ENCODE assay signal across 9 cellular contexts in the genomic region with DNA sequence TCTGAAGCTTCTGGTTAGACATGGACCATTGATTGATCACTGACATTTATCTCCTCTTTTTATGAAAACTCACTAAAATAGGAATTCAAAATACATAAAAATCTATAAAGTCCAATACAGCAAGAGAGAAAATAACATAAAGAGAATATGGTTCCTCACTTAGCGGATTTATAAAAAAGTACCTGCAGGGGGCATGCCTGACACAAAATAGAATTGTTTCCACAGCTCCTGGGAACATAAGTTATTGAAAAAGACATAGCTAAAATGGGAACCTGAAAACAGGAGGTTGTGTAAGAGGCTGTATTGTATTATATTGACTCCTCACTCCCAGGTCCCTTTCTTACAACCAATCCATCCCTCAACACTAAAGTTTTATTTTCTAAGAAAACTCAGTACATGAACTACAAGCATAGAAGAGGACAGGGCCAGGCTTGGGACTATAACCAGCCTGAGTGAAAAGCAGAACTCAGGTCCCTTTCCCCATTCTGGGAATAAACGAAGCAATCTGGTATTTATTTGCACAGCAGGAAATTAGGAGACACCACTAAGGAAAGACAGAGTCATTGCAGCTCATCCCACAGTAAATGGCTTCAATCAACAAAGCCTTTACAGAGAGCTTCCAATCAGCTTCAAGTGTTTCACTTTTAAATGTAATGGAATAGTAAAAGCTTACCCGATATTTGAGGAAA.
DNase-seq lines count a peak whose midpoint lies in the region; ATAC-seq and TF ChIP-seq lines count a peak whose summit lies in the region.
"Had no signal": no experiment of that assay in that cellular context is flagged by ENCODE, and none has a peak within 500 bp of the region (broad histone marks: within the 10 kb centered on the region; RNA-seq: fewer than 3 reads in every experiment).

No MANE protein-coding gene starts in this region.

- in situ Hi-C loops in gastrocnemius medialis (cut with MboI; ENCODE audit: low sequenced_read_pairs in 4 of 4) = no loop called here

- H3K27ac ChIP-seq in gastrocnemius medialis = no peak overlapping the region

- H3K36me3 Mint-ChIP-seq in HFFc6 (ENCODE audit: low read depth) = no peaks in the 10 kb centered on the region

- H3K4me3 ChIP-seq in choroid plexus epithelial cell (ENCODE audit: low read depth, low read length) = no peak overlapping the region
- no peak overlapping the region for H3K4me3 ChIP-seq in gastrocnemius medialis

- H3K9me3 Mint-ChIP-seq in HFFc6 = peaks cover 12% of the 10 kb centered on the region
- H3K9me3 Mint-ChIP-seq in stimulated activated naive CD8-positive, alpha-beta T cell treated with anti-CD3 and anti-CD28 coated beads, Interleukin-15, amount 100 ng/mL, for 72 hours = no peaks in the 10 kb centered on the region

- ATAC-seq in esophagus mucosa = no peak
- no peak for ATAC-seq in HG03460 (IDR thresholded peaks at IDR 0.05; ENCODE audit: unreplicated experiment)
- ATAC-seq in stimulated activated naive CD8-positive, alpha-beta T cell treated with anti-CD3 and anti-CD28 coated beads, Interleukin-15, amount 100 ng/mL, for 72 hours = no peak
- ATAC-seq in gastrocnemius medialis = no peak
- ATAC-seq: Panc1 had no signal

- intact Hi-C loops in gastrocnemius medialis (cut with DNase I; ENCODE audit: low total_unique reads) = no loop called here

- no peak for DNase-seq in GM10266 (ENCODE audit: extremely low spot score)
- DNase-seq in HFFc6 = no peak
- DNase-seq in NCI-H146 treated with DMSO at 0.1 percent for 48 hours (lab: John Stamatoyannopoulos, UW; ENCODE audit: unreplicated experiment) = peak; percentile 26
- peak; percentile 20 for DNase-seq in choroid plexus epithelial cell (ENCODE audit: low read depth)
- no peak for DNase-seq in stimulated activated naive CD8-positive, alpha-beta T cell treated with anti-CD3 and anti-CD28 coated beads, Interleukin-15, amount 100 ng/mL, for 72 hours
- DNase-seq in gastrocnemius medialis = no peak

- H3K27me3 Mint-ChIP-seq in HFFc6 (ENCODE audit: insufficient read depth) = no peaks in the 10 kb centered on the region
- H3K27me3 Mint-ChIP-seq in stimulated activated naive CD8-positive, alpha-beta T cell treated with anti-CD3 and anti-CD28 coated beads, Interleukin-15, amount 100 ng/mL, for 72 hours = no peaks in the 10 kb centered on the region

- H3K9me3 ChIP-seq in gastrocnemius medialis = no peaks in the 10 kb centered on the region

- TF ChIP-seq POLR2A in gastrocnemius medialis (IDR thresholded peaks at IDR 0.05) = no peak

- H3K4me1 Mint-ChIP-seq in HFFc6 (ENCODE audit: low read depth) = no peaks in the 10 kb centered on the region
- no peaks in the 10 kb centered on the region for H3K4me1 Mint-ChIP-seq in stimulated activated naive CD8-positive, alpha-beta T cell treated with anti-CD3 and anti-CD28 coated beads, Interleukin-15, amount 100 ng/mL, for 72 hours

- no peaks in the 10 kb centered on the region for H3K36me3 ChIP-seq in gastrocnemius medialis

- TF ChIP-seq CTCF in GM10266 (IDR thresholded peaks at IDR 0.05; ENCODE audit: control insufficient read depth, insufficient read depth, low read depth, missing control alignments) = peak; percentile 46
- TF ChIP-seq CTCF in HFFc6 (IDR thresholded peaks at IDR 0.05) = 0 out of 2 replicates have a peak, but pooled peaks have one; percentile 17
- TF ChIP-seq CTCF in choroid plexus epithelial cell (conservative IDR thresholded peaks at IDR 0.05; ENCODE audit: low read depth, low read length) = no peak
- TF ChIP-seq CTCF in gastrocnemius medialis (IDR thresholded peaks at IDR 0.05 in 4 of 5, conservative IDR thresholded peaks at IDR 0.05 in 1 of 5) = no peak

- H3K27ac Mint-ChIP-seq in HFFc6 = no peak overlapping the region
- H3K27ac Mint-ChIP-seq in stimulated activated naive CD8-positive, alpha-beta T cell treated with anti-CD3 and anti-CD28 coated beads, Interleukin-15, amount 100 ng/mL, for 72 hours = peak overlapping the region in 1 of 2 donors; percentile 20

- no peak overlapping the region for H3K4me3 Mint-ChIP-seq in HFFc6
- H3K4me3 Mint-ChIP-seq in stimulated activated naive CD8-positive, alpha-beta T cell treated with anti-CD3 and anti-CD28 coated beads, Interleukin-15, amount 100 ng/mL, for 72 hours = no peak overlapping the region

- H3K4me1 ChIP-seq in gastrocnemius medialis = no peaks in the 10 kb centered on the region

- H3K27me3 ChIP-seq in gastrocnemius medialis = no peaks in the 10 kb centered on the region

Comparison
In these comparisons a context has a peak if more than half of its experiments do, and no peak if none do; other contexts are left out.
1. DNase-seq: peak in NCI-H146 treated with DMSO at 0.1 percent for 48 hours (single experiment) and choroid plexus epithelial cell (single experiment); none in GM10266 (single experiment), HFFc6 (single experiment), stimulated activated naive CD8-positive, alpha-beta T cell treated with anti-CD3 and anti-CD28 coated beads, Interleukin-15, amount 100 ng/mL, for 72 hours (0 of 2) and gastrocnemius medialis (0 of 2).
2. CTCF ChIP-seq: peak in GM10266 (single experiment) and HFFc6 (single experiment); none in choroid plexus epithelial cell (single experiment) and gastrocnemius medialis (0 of 5).